ENCODE assay signal across 13 cellular contexts in genomic region chr10:29243750-29244149, GRCh38. TPM values are rescaled to one million over a fixed set of nuclear protein-coding genes. Genes with fewer than 3 reads are reported as not detected.
DNase-seq lines count a peak whose midpoint lies in the region; FAIRE-seq and TF ChIP-seq lines count a peak whose summit lies in the region.
"Had no signal": no experiment of that assay in that cellular context is flagged by ENCODE, and none has a peak within 500 bp of the region (broad histone marks: within the 10 kb centered on the region; RNA-seq: fewer than 3 reads in every experiment).

No MANE protein-coding gene starts in this region.

- H3K9me3 ChIP-seq in A673 (ENCODE audit: low read depth, low read length, poor library complexity, severe bottlenecking) (no peaks in the 10 kb centered on the region), WERI-Rb-1 (ENCODE audit: severe bottlenecking) (no peaks in the 10 kb centered on the region)
- H3K9me3 ChIP-seq: Caco-2, lower lobe of right lung, SJSA1 had no signal

- intact Hi-C loops in A673 (cut with micrococcal nuclease; ENCODE audit: unreplicated experiment): loop anchor here (5.0 kb wide), 1 partner anchor 581 kb away; no protein-coding TSS in a partner anchor

- peak; percentile 64 for TF ChIP-seq CTCF in A673 (conservative IDR thresholded peaks at IDR 0.05; ENCODE audit: low read depth, low read length)
- peak; percentile 44; the same call in 1 of the 2 replicates for TF ChIP-seq CTCF in GM12875 (IDR thresholded peaks at IDR 0.05; ENCODE audit: borderline replicate concordance, insufficient read depth, low read depth, low read length)
- TF ChIP-seq CTCF in WERI-Rb-1 (IDR thresholded peaks at IDR 0.05; ENCODE audit: low read depth, low read length): 0 out of 2 replicates have a peak, but pooled peaks have one; percentile 27

- no peak for TF ChIP-seq POLR2A in GM12892 (IDR thresholded peaks at IDR 0.05; ENCODE audit: low read depth, low read length)

- CTCF ChIA-PET in A673 (lab: Charles Lee): interaction anchor here (0.6 kb wide), 1 partner anchor 148 kb away, joined by 3 read pairs; no protein-coding TSS in a partner anchor

- POLR2A ChIA-PET in A673 (lab: Charles Lee; ENCODE audit: low non-redundant PET): no interaction called here

- no peak overlapping the region for H3K27ac ChIP-seq in A673 (ENCODE audit: low read depth, low read length, poor library complexity, severe bottlenecking)
- no peak overlapping the region for H3K27ac ChIP-seq in WERI-Rb-1
- H3K27ac ChIP-seq: lower lobe of right lung, SJSA1 had no signal

- H3K27me3 ChIP-seq in A673 (replicated peaks; ENCODE audit: insufficient read depth, low read depth, low read length, poor library complexity) (no peaks in the 10 kb centered on the region), WERI-Rb-1 (ENCODE audit: insufficient read depth, low read depth, severe bottlenecking) (no peaks in the 10 kb centered on the region)
- H3K27me3 ChIP-seq: SJSA1 had no signal

- BruUV-seq in A673 (replicated peaks; lab: Mats Ljungman, UMichigan): no TSS peak

- DNase-seq in A673 (ENCODE audit: low spot score) (peak; percentile 44), WERI-Rb-1 (no peak), iPS-NIHi7 (ENCODE audit: extremely low spot score) (peak; percentile 41), GM12892 (ENCODE audit: insufficient read length) (no peak), middle frontal gyrus (ENCODE audit: extremely low spot score, low spot score) (no peak), A172 (ENCODE audit: low spot score) (no peak)
- DNase-seq in stimulated activated CD4-positive, alpha-beta T cell treated with anti-CD3 and anti-CD28 coated beads, Interleukin-4, amount 100 ng/mL, for 1 hour: no peak
- DNase-seq: Caco-2; lower lobe of right lung; stimulated activated naive CD8-positive, alpha-beta T cell treated with anti-CD3 and anti-CD28 coated beads, Interleukin-15, amount 100 ng/mL, for 72 hours had no signal

- FAIRE-seq in GM12892 (lab: Jason Lieb, UNC): no peak

- H3K4me3 ChIP-seq in A673 (ENCODE audit: low read depth, low read length, poor library complexity, severe bottlenecking) (no peak overlapping the region), GM12875 (ENCODE audit: low read depth, low read length) (no peak overlapping the region), WERI-Rb-1 (ENCODE audit: low read depth, low read length) (no peak overlapping the region)
- H3K4me3 ChIP-seq: lower lobe of right lung, SJSA1 had no signal

- H3K4me1 ChIP-seq in A673 (ENCODE audit: insufficient read depth, low read length, poor library complexity, severe bottlenecking): peaks cover 7% of the 10 kb centered on the region
- H3K4me1 ChIP-seq: lower lobe of right lung had no signal

- H3K36me3 ChIP-seq in A673 (ENCODE audit: insufficient read depth, low read length, poor library complexity, severe bottlenecking): no peaks in the 10 kb centered on the region
- H3K36me3 ChIP-seq in WERI-Rb-1: no peaks in the 10 kb centered on the region
- H3K36me3 ChIP-seq: lower lobe of right lung, SJSA1 had no signal

RNA-seq across cellular contexts. Expression of gene LYZL1, which starts 45.1 kb away (rescaled TPM):
- total RNA-seq in A673 (2021): not detected in 2 replicates
- not detected for polyA plus RNA-seq in GM12892 (2012; ENCODE audit: missing spikeins)
- not detected in 2 replicates for total RNA-seq in A172 (2014; rRNA removed; shearing (Covaris generic))
- total RNA-seq: Caco-2, lower lobe of right lung, SJSA1, skeletal muscle tissue had no signal

Comparison
In these comparisons a context has a peak if more than half of its experiments do, and no peak if none do; other contexts are left out.
1. DNase-seq: peak in A673 (single experiment) and iPS-NIHi7 (single experiment); none in WERI-Rb-1 (single experiment), stimulated activated CD4-positive, alpha-beta T cell treated with anti-CD3 and anti-CD28 coated beads, Interleukin-4, amount 100 ng/mL, for 1 hour (single experiment), GM12892 (single experiment), middle frontal gyrus (single experiment) and A172 (single experiment).
2. Peak in every context shown above with its lines, with median percentiles within 50 percentile points of each other: CTCF ChIP-seq.